Comparison of ENCODE assay signal across 27 cellular contexts in the genomic region with DNA sequence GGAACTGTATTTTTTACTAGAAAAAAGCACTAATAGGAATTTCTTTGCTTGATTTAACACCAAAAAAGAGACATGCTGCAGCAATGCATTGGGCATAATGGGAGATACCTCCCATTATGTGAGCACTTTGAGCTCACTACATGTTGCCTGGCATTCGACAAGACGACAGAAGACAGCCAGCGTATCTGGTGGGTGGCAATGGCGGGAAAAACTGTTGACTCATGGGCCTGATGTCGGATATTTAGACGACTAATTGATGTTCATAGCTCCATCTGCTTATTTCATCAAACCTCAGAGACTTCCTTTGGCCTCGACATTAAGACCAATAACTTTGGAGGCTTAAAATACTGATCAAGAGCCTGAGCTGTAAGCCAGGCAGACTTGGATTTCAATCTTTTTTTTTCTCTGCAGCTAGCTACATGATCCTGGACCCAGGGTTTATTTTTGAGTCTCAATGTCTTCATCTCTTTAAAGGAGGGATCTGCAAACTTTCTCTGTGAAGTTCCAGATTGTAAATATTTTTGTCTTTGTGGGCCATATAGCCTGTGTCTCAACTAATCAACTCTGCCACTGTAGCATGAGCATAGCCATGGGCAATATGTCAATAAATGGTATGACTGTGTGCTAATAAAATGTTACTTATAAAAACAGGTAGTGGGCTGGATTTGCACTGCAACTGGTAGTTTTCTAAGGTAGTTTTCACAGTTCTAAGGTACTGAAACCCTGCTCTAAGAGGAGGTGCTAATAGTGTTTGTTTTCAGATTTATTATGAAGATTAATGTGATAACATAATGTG.
"Had no signal": no experiment of that assay in that cellular context is flagged by ENCODE, and none has a peak within 500 bp of the region (broad histone marks: within the 10 kb centered on the region; RNA-seq: fewer than 3 reads in every experiment).

No MANE protein-coding gene starts in this region.

- H3K36me3 ChIP-seq: neural progenitor cell, ovary, right lobe of liver, sigmoid colon, spleen, stomach, thoracic aorta, thyroid gland, tibial nerve, upper lobe of left lung, vagina had no signal

- H3K79me2 ChIP-seq: parathyroid adenoma had no signal

- H3K27me3 ChIP-seq: neural progenitor cell, ovary, right lobe of liver, sigmoid colon, spleen, stomach, thyroid gland, tibial nerve, upper lobe of left lung, vagina had no signal

- H3K27ac ChIP-seq: neural progenitor cell, ovary, parathyroid adenoma, psoas muscle, right lobe of liver, sigmoid colon, spleen, stomach, thoracic aorta, thyroid gland, tibial nerve, upper lobe of left lung, vagina had no signal

- H3K4me2 ChIP-seq: neural progenitor cell had no signal

- H3K9me3 ChIP-seq: ovary, psoas muscle, right lobe of liver, sigmoid colon, spleen, stomach, thoracic aorta, thyroid gland, tibial nerve, upper lobe of left lung, vagina had no signal

- H3K4me3 ChIP-seq: neural progenitor cell, ovary, psoas muscle, right lobe of liver, sigmoid colon, spleen, stomach, thoracic aorta, thyroid gland, tibial nerve, upper lobe of left lung, vagina had no signal

- H2AFZ ChIP-seq: neural progenitor cell, parathyroid adenoma had no signal

- H3K9ac ChIP-seq: neural progenitor cell, parathyroid adenoma had no signal

- H3K4me1 ChIP-seq: parathyroid adenoma, psoas muscle, right lobe of liver, sigmoid colon, spleen, stomach, thyroid gland, tibial nerve, upper lobe of left lung, vagina had no signal

- DNase-seq: natural killer cell; occipital lobe; ovary; posterior cingulate gyrus; psoas muscle; right cardiac atrium; right lobe of liver; sigmoid colon; small intestine; spleen; stimulated activated CD4-positive, alpha-beta T cell treated with anti-CD3 and anti-CD28 coated beads, Interleukin-12 subunit alpha, Interleukin-12 subunit beta, amount 100 ng/mL, for 4 hours; stimulated activated CD4-positive, alpha-beta T cell treated with anti-CD3 and anti-CD28 coated beads, Interleukin-1b, Interleukin-23, amount 100 ng/mL, for 48 hours; stimulated activated CD4-positive, alpha-beta T cell treated with anti-CD3 and anti-CD28 coated beads, Interleukin-4, amount 100 ng/mL, for 1 hour; stimulated activated CD4-positive, alpha-beta T cell treated with anti-CD3 and anti-CD28 coated beads, Interleukin-4, amount 100 ng/mL, for 4 hours; stimulated activated CD8-positive, alpha-beta memory T cell treated with anti-CD3 and anti-CD28 coated beads, Interleukin-4, amount 100 ng/mL, for 48 hours; stimulated activated naive CD4-positive, alpha-beta T cell; stimulated activated naive CD8-positive, alpha-beta T cell treated with anti-CD3 and anti-CD28 coated beads, Interleukin-15, Interleukin-2, amounts not matched to agents 100 U/mL and 50 U/mL, for 24 hours; stomach; thyroid gland; trophoblast cell; upper lobe of left lung had no signal

- ATAC-seq: natural killer cell; psoas muscle; right cardiac atrium; right lobe of liver; stimulated activated memory B cell treated with anti-CD40 and anti-IgM and Interleukin-4, amounts not matched to agents 10 μg/mL and 1 μg/mL and 100 μg/mL, for 72 hours; stimulated activated naive CD8-positive, alpha-beta T cell treated with anti-CD3 and anti-CD28 coated beads, Interleukin-15, Interleukin-2, amounts not matched to agents 100 U/mL and 50 U/mL, for 24 hours had no signal
